In the genomic region with DNA sequence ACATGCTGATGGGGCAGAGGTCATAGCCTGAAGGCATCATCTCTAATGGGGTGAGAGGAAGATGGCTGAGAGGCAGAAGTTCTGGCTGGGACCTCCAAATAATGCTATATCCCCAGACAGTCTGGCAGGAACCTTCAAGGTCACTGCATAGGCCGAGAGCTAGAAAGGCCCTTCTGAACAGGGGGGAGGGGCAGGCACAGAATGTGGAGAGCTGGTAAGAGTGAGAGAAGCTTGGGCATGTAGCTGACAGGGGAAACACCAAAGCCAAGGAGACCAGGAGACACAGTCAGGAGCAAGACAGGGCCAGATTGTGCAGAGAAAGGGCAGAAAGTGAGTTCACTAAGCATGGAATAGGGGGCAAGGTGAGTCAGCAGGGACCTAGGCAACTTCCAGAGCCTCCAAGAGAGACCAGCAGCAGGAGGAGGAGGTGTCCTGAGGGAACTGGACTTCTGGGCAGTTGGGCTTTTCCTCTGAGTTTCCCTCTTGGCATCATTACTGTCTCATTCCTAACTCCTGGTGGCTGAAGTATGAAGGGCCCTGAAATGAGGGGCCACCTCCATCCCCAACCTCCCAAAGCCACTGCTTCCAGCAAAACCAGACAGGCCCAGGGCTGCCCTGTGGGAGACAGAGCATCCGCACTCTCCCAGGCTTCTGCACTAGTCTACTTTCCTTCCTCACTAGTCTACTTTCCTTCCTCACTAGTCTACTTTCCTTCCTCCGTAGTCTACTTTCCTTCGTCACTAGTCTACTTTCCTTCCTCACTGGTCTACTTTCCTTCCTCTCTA, we compare ENCODE assay signal across 22 cellular contexts. TPM values are rescaled to one million over a fixed set of nuclear protein-coding genes. Genes with fewer than 3 reads are reported as not detected.
A peak's percentile ranks its signal among the peaks of the same experiment; 100 is the strongest.
DNase-seq lines count a peak whose midpoint lies in the region; ATAC-seq and TF ChIP-seq lines count a peak whose summit lies in the region.
"Had no signal": no experiment of that assay in that cellular context is flagged by ENCODE, and none has a peak within 500 bp of the region (broad histone marks: within the 10 kb centered on the region; RNA-seq: fewer than 3 reads in every experiment).

No MANE protein-coding gene starts in this region.

- H3K4me1 ChIP-seq in subcutaneous abdominal adipose tissue (ENCODE audit: control insufficient read depth in 5 of 5, insufficient read depth in 5 of 5, low read length in 5 of 5) = no peaks in the 10 kb centered on the region
- H3K4me1 ChIP-seq: A549, BE2C had no signal

- CTCF ChIA-PET in GM10248 (lab: Yijun Ruan, JAX) = no interaction called here

- peaks cover 4% of the 10 kb centered on the region for H3K9me3 Mint-ChIP-seq in natural killer cell treated with Interleukin-12 subunit alpha and Interleukin-12 subunit beta and Interleukin-15 and Interleukin-18, amount 100 ng/mL, for 72 hours
- H3K9me3 Mint-ChIP-seq in natural killer cell = no peaks in the 10 kb centered on the region
- H3K9me3 Mint-ChIP-seq: CD4-positive, alpha-beta T cell had no signal

- H3K36me3 Mint-ChIP-seq in natural killer cell treated with Interleukin-12 subunit alpha and Interleukin-12 subunit beta and Interleukin-15 and Interleukin-18, amount 100 ng/mL, for 72 hours = no peaks in the 10 kb centered on the region
- no peaks in the 10 kb centered on the region for H3K36me3 Mint-ChIP-seq in natural killer cell
- H3K36me3 Mint-ChIP-seq: CD14-positive monocyte; CD8-positive, alpha-beta memory T cell had no signal

- peaks cover 0 to 5% (median 0%) of the 10 kb centered on the region in 5 donors for H3K9me3 ChIP-seq in subcutaneous abdominal adipose tissue (ENCODE audit: control insufficient read depth in 5 of 5, low read length in 5 of 5)
- H3K9me3 ChIP-seq: A549; BE2C; BLaER1 treated with 17β-estradiol and CSF1 and Interleukin-3, amounts not matched to agents 10 nM and 100 nM had no signal

- peak; percentile 58 for DNase-seq in natural killer cell treated with Interleukin-12 subunit alpha and Interleukin-12 subunit beta and Interleukin-15 and Interleukin-18, amount 100 ng/mL, for 72 hours (ENCODE audit: low spot score)
- no peak for DNase-seq in natural killer cell
- DNase-seq in dermis blood vessel endothelial cell = peak; percentile 38
- no peak for DNase-seq in GM10248 (ENCODE audit: extremely low spot score)
- DNase-seq: 8988T; ACHN; AML-193; BE2C; Calu3; CD4-positive, alpha-beta T cell; CD8-positive, alpha-beta memory T cell; DMS53; DND-41; GOT3; HCEC 1CT had no signal

- peaks cover 0 to 12% (median 0%) of the 10 kb centered on the region in 5 donors for H3K36me3 ChIP-seq in subcutaneous abdominal adipose tissue (ENCODE audit: control insufficient read depth in 5 of 5, insufficient read depth in 5 of 5, low read length in 5 of 5)
- H3K36me3 ChIP-seq: BE2C; BLaER1 treated with 17β-estradiol and CSF1 and Interleukin-3, amounts not matched to agents 10 nM and 100 nM had no signal

- no peaks in the 10 kb centered on the region for H3K4me1 Mint-ChIP-seq in natural killer cell treated with Interleukin-12 subunit alpha and Interleukin-12 subunit beta and Interleukin-15 and Interleukin-18, amount 100 ng/mL, for 72 hours (ENCODE audit: low read depth in 2 of 2)
- H3K4me1 Mint-ChIP-seq in natural killer cell = no peaks in the 10 kb centered on the region
- H3K4me1 Mint-ChIP-seq: CD14-positive monocyte; CD8-positive, alpha-beta memory T cell had no signal

- H3K27ac Mint-ChIP-seq in natural killer cell treated with Interleukin-12 subunit alpha and Interleukin-12 subunit beta and Interleukin-15 and Interleukin-18, amount 100 ng/mL, for 72 hours = no peak overlapping the region
- no peak overlapping the region for H3K27ac Mint-ChIP-seq in natural killer cell
- H3K27ac Mint-ChIP-seq: CD4-positive, alpha-beta T cell; CD8-positive, alpha-beta memory T cell had no signal

- peaks cover 0 to 8% (median 3%) of the 10 kb centered on the region in 5 donors for H3K27me3 ChIP-seq in subcutaneous abdominal adipose tissue (ENCODE audit: control insufficient read depth in 5 of 5, insufficient read depth in 4 of 5, low read length in 5 of 5)
- H3K27me3 ChIP-seq: BLaER1 treated with 17β-estradiol and CSF1 and Interleukin-3, amounts not matched to agents 10 nM and 100 nM had no signal

- ATAC-seq in natural killer cell treated with Interleukin-12 subunit alpha and Interleukin-12 subunit beta and Interleukin-15 and Interleukin-18, amount 100 ng/mL, for 72 hours = peak in 1 of 2 donors; percentile 9
- ATAC-seq in natural killer cell (no peak), GM19023 (IDR thresholded peaks at IDR 0.05; ENCODE audit: unreplicated experiment) (no peak), esophagus mucosa (no peak)
- ATAC-seq: A549, GM12878 had no signal

- POLR2A ChIA-PET in GM10248 (lab: Yijun Ruan, JAX) = no interaction called here

- TF ChIP-seq CTCF in natural killer cell (IDR thresholded peaks at IDR 0.05) (no peak), GM10248 (IDR thresholded peaks at IDR 0.05; ENCODE audit: control extremely low read depth, extremely low read depth, low read depth, missing control alignments) (no peak)

- no peak overlapping the region for H3K4me3 Mint-ChIP-seq in natural killer cell treated with Interleukin-12 subunit alpha and Interleukin-12 subunit beta and Interleukin-15 and Interleukin-18, amount 100 ng/mL, for 72 hours
- no peak overlapping the region for H3K4me3 Mint-ChIP-seq in natural killer cell
- H3K4me3 Mint-ChIP-seq: CD14-positive monocyte; CD4-positive, alpha-beta T cell; CD8-positive, alpha-beta memory T cell had no signal

- H3K27me3 Mint-ChIP-seq in natural killer cell treated with Interleukin-12 subunit alpha and Interleukin-12 subunit beta and Interleukin-15 and Interleukin-18, amount 100 ng/mL, for 72 hours = peaks cover 30 to 32% of the 10 kb centered on the region in 2 donors
- H3K27me3 Mint-ChIP-seq in natural killer cell (ENCODE audit: low read depth in 2 of 2) = peaks cover 5 to 10% of the 10 kb centered on the region in 2 donors

- intact Hi-C loops in natural killer cell (cut with micrococcal nuclease) = no loop called here

- no peak overlapping the region for H3K4me3 ChIP-seq in subcutaneous abdominal adipose tissue (ENCODE audit: low read depth in 1 of 5, low read length in 5 of 5)
- H3K4me3 ChIP-seq: A549; BLaER1 treated with 17β-estradiol and CSF1 and Interleukin-3, amounts not matched to agents 10 nM and 100 nM; GM12878 had no signal

- peak overlapping the region; percentile 2 for H3K27ac ChIP-seq in subcutaneous abdominal adipose tissue (ENCODE audit: low read depth, low read length)
- H3K27ac ChIP-seq: A549; BLaER1 treated with 17β-estradiol and CSF1 and Interleukin-3, amounts not matched to agents 10 nM and 100 nM had no signal

- no peak overlapping the region for H3K9ac ChIP-seq in subcutaneous abdominal adipose tissue (ENCODE audit: low read length in 5 of 5)
- H3K9ac ChIP-seq: BLaER1 treated with 17β-estradiol and CSF1 and Interleukin-3, amounts not matched to agents 10 nM and 100 nM had no signal

RNA-seq across cellular contexts. Expression of a gene that starts 17.1 kb away (rescaled TPM):
- total RNA-seq in natural killer cell treated with Interleukin-12 subunit alpha and Interleukin-12 subunit beta and Interleukin-15 and Interleukin-18, amount 100 ng/mL, for 72 hours = not detected
- total RNA-seq in natural killer cell = not detected
- total RNA-seq in dermis blood vessel endothelial cell = 41.2 and 82.9 TPM in 2 replicates
- total RNA-seq in esophagus mucosa = 2.0 TPM
- total RNA-seq: Calu3; CD4-positive, alpha-beta T cell; CD8-positive, alpha-beta memory T cell; GM12878 had no signal

Comparison
In these comparisons a context has a peak if more than half of its experiments do, and no peak if none do; other contexts are left out.
1. DNase-seq: peak in natural killer cell treated with Interleukin-12 subunit alpha and Interleukin-12 subunit beta and Interleukin-15 and Interleukin-18, amount 100 ng/mL, for 72 hours (single experiment) and dermis blood vessel endothelial cell (single experiment); none in natural killer cell (single experiment) and GM10248 (single experiment).
2. RNA of a gene that starts 17.1 kb away (total RNA-seq): 41.2 to 82.9 TPM in dermis blood vessel endothelial cell; 2.0 TPM in esophagus mucosa (single experiment), not detected in natural killer cell and not detected in natural killer cell treated with Interleukin-12 subunit alpha and Interleukin-12 subunit beta and Interleukin-15 and Interleukin-18, amount 100 ng/mL, for 72 hours; every median in the first group is over 10 times any median in the second.